ENCODE assay signal across 17 cellular contexts in the genomic region with DNA sequence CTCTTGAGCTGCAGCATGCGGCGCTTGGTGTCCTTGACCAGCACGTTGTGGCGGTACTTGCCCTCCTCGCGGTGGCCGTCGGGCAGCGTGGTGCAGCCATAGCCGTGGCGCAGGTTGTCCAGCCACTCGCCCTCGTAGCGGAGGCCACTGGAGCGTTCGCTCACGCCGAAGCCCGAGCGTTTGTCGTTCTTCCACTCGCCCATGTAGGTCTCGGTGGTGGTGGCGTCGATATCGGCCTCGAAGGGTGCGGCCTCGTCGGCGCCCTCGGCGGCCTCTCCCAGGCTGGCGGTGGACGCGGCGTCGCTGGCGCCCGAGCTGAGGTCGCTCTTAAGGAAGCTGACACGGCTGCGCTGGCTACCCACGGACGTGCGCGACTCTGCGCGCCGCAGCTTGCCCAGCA. TPM values are rescaled to one million over a fixed set of nuclear protein-coding genes. Genes with fewer than 3 reads are reported as not detected.
A peak's percentile ranks its signal among the peaks of the same experiment; 100 is the strongest.
DNase-seq lines count a peak whose midpoint lies in the region; ATAC-seq, FAIRE-seq and TF ChIP-seq lines count a peak whose summit lies in the region.
"Had no signal": no experiment of that assay in that cellular context is flagged by ENCODE, and none has a peak within 500 bp of the region (broad histone marks: within the 10 kb centered on the region; RNA-seq: fewer than 3 reads in every experiment).

No MANE protein-coding gene starts in this region.

- intact Hi-C loops in gastrocnemius medialis (cut with DNase I; ENCODE audit: low total_unique reads), result no loop called here

- DNase-seq in HTR-8/SVneo (ENCODE audit: insufficient read length, low spot score), result no peak
- peak; percentile 67 for DNase-seq in osteoblast (ENCODE audit: insufficient read length, low spot score, missing footprints)
- no peak for DNase-seq in gastrocnemius medialis
- DNase-seq in EL, result no peak
- no peak for DNase-seq in activated CD8-positive, alpha-beta memory T cell treated with anti-CD3 and anti-CD28 coated beads, Interleukin-2, amount 10 ng/mL, durations not matched to agents 7 days and 5 days
- no peak for DNase-seq in GM12892 (ENCODE audit: insufficient read length)
- DNase-seq in NCI-H1048 (lab: John Stamatoyannopoulos, UW), result no peak
- DNase-seq: 8988T; Calu3; CD8-positive, alpha-beta T cell; DMS79 treated with DMSO at 0.1 percent for 48 hours; HCEC 1CT had no signal

- TF ChIP-seq CTCF in gastroesophageal sphincter (IDR thresholded peaks at IDR 0.05), result no peak
- TF ChIP-seq CTCF in osteoblast (IDR thresholded peaks at IDR 0.05; ENCODE audit: extremely low read depth, low read depth, low read length), result no peak
- TF ChIP-seq CTCF in gastrocnemius medialis (IDR thresholded peaks at IDR 0.05 in 4 of 5, conservative IDR thresholded peaks at IDR 0.05 in 1 of 5), result no peak

- no peak for TF ChIP-seq POLR2A in gastroesophageal sphincter (IDR thresholded peaks at IDR 0.05)
- no peak for TF ChIP-seq POLR2A in gastrocnemius medialis (IDR thresholded peaks at IDR 0.05)
- no peak for TF ChIP-seq POLR2A in GM12892 (IDR thresholded peaks at IDR 0.05; ENCODE audit: low read depth, low read length)

- H2AFZ ChIP-seq in osteoblast (ENCODE audit: low read length), result no peak overlapping the region
- H2AFZ ChIP-seq: GM23338 had no signal

- no peak overlapping the region for H3K4me2 ChIP-seq in osteoblast (ENCODE audit: insufficient read depth, low read length)
- H3K4me2 ChIP-seq: BLaER1, GM23338 had no signal

- H3K9me3 Mint-ChIP-seq in activated CD8-positive, alpha-beta memory T cell treated with anti-CD3 and anti-CD28 coated beads, Interleukin-2, amount 10 ng/mL, durations not matched to agents 7 days and 5 days (ENCODE audit: low read depth), result no peaks in the 10 kb centered on the region
- H3K9me3 Mint-ChIP-seq: CD8-positive, alpha-beta T cell; GM23338 had no signal

- H3K27ac Mint-ChIP-seq in activated CD8-positive, alpha-beta memory T cell treated with anti-CD3 and anti-CD28 coated beads, Interleukin-2, amount 10 ng/mL, durations not matched to agents 7 days and 5 days, result no peak overlapping the region
- H3K27ac Mint-ChIP-seq: CD8-positive, alpha-beta T cell; GM23338 had no signal

- H3K36me3 Mint-ChIP-seq in activated CD8-positive, alpha-beta memory T cell treated with anti-CD3 and anti-CD28 coated beads, Interleukin-2, amount 10 ng/mL, durations not matched to agents 7 days and 5 days, result no peaks in the 10 kb centered on the region
- H3K36me3 Mint-ChIP-seq: CD8-positive, alpha-beta T cell had no signal

- WGBS in gastroesophageal sphincter (ENCODE audit: low coverage in 1 of 2), 2 donors, result 80% methylated on average over 1 of the region's 50 CpGs; no CpG with 5 or more reads in 1 of the 2 donors

- TF ChIP-seq EP300 in gastroesophageal sphincter (IDR thresholded peaks at IDR 0.05), result no peak

- H3K27me3 Mint-ChIP-seq in activated CD8-positive, alpha-beta memory T cell treated with anti-CD3 and anti-CD28 coated beads, Interleukin-2, amount 10 ng/mL, durations not matched to agents 7 days and 5 days, result peaks cover 29% of the 10 kb centered on the region

- H3K27ac ChIP-seq in gastroesophageal sphincter, result peak overlapping the region in 3 of 4 donors; percentile 79 to 95 (median 89)
- H3K27ac ChIP-seq in osteoblast (ENCODE audit: low read depth, low read length), result no peak overlapping the region
- H3K27ac ChIP-seq in gastrocnemius medialis, result peak overlapping the region; percentile 60 to 93 (median 82)
- H3K27ac ChIP-seq: BLaER1 had no signal

- in situ Hi-C loops in gastrocnemius medialis (cut with MboI; ENCODE audit: low sequenced_read_pairs in 4 of 4), result no loop called here

- H3K4me1 Mint-ChIP-seq in activated CD8-positive, alpha-beta memory T cell treated with anti-CD3 and anti-CD28 coated beads, Interleukin-2, amount 10 ng/mL, durations not matched to agents 7 days and 5 days, result no peaks in the 10 kb centered on the region

- FAIRE-seq in HTR-8/SVneo (lab: Jason Lieb, UNC) (peak; percentile 55), GM12892 (lab: Jason Lieb, UNC) (no peak)
- FAIRE-seq: GM12878, H54 had no signal

- H3K9me3 ChIP-seq in gastroesophageal sphincter (no peaks in the 10 kb centered on the region), osteoblast (ENCODE audit: low read depth, low read length) (no peaks in the 10 kb centered on the region), gastrocnemius medialis (no peaks in the 10 kb centered on the region)

- H3K79me2 ChIP-seq in osteoblast (ENCODE audit: insufficient read depth, low read length), result no peaks in the 10 kb centered on the region

- H3K4me1 ChIP-seq in gastroesophageal sphincter (peaks cover 0 to 61% (median 0%) of the 10 kb centered on the region in 3 donors), osteoblast (ENCODE audit: insufficient read depth, low read length) (no peaks in the 10 kb centered on the region), gastrocnemius medialis (peaks cover 42 to 43% of the 10 kb centered on the region in 2 donors)

- H3K4me3 Mint-ChIP-seq in activated CD8-positive, alpha-beta memory T cell treated with anti-CD3 and anti-CD28 coated beads, Interleukin-2, amount 10 ng/mL, durations not matched to agents 7 days and 5 days, result no peak overlapping the region
- H3K4me3 Mint-ChIP-seq: CD8-positive, alpha-beta T cell; GM23338 had no signal

- H3K4me3 ChIP-seq in gastroesophageal sphincter (no peak overlapping the region), osteoblast (ENCODE audit: insufficient read depth, low read length) (no peak overlapping the region), gastrocnemius medialis (no peak overlapping the region)
- H3K4me3 ChIP-seq: BLaER1, GM12878, GM23338 had no signal

- no peaks in the 10 kb centered on the region for H3K27me3 ChIP-seq in gastroesophageal sphincter
- peaks cover 13% of the 10 kb centered on the region for H3K27me3 ChIP-seq in osteoblast (ENCODE audit: insufficient read depth, low read length)
- no peaks in the 10 kb centered on the region for H3K27me3 ChIP-seq in gastrocnemius medialis
- H3K27me3 ChIP-seq: BLaER1 had no signal

- no peaks in the 10 kb centered on the region for H4K20me1 ChIP-seq in osteoblast (ENCODE audit: insufficient read depth, low read length)
- H4K20me1 ChIP-seq: BLaER1 had no signal

- ATAC-seq in gastroesophageal sphincter (no peak), gastrocnemius medialis (no peak)
- ATAC-seq in activated CD8-positive, alpha-beta memory T cell treated with anti-CD3 and anti-CD28 coated beads, Interleukin-2, amount 10 ng/mL, durations not matched to agents 7 days and 5 days, result no peak
- ATAC-seq: CD8-positive, alpha-beta T cell; GM12878; GM23338 had no signal

- CTCF ChIA-PET in activated CD8-positive, alpha-beta memory T cell treated with anti-CD3 and anti-CD28 coated beads, Interleukin-2, amount 10 ng/mL, durations not matched to agents 7 days and 5 days (lab: Charles Lee), result interaction anchor here (1.6 kb wide), 1 partner anchor 11 kb away, joined by 3 read pairs; no protein-coding TSS in a partner anchor

- H3K36me3 ChIP-seq in gastroesophageal sphincter (peaks cover 0 to 26% of the 10 kb centered on the region in 2 donors), osteoblast (ENCODE audit: insufficient read depth, low read length) (no peaks in the 10 kb centered on the region), gastrocnemius medialis (no peaks in the 10 kb centered on the region)

RNA-seq across cellular contexts. Expression of a gene that starts 27.3 kb away (rescaled TPM):
- 100 to 1,000 TPM; 173 to 442 (median 242) TPM for total RNA-seq in gastroesophageal sphincter
- 1.2 and 2.2 TPM in 2 replicates for total RNA-seq in osteoblast
- 10 to 100 TPM; 18.3 to 86.6 (median 38.0) TPM for total RNA-seq in gastrocnemius medialis
- not detected for total RNA-seq in activated CD8-positive, alpha-beta memory T cell treated with anti-CD3 and anti-CD28 coated beads, Interleukin-2, amount 10 ng/mL, durations not matched to agents 7 days and 5 days
- not detected for polyA plus RNA-seq in GM12892 (2012; ENCODE audit: missing spikeins)
- total RNA-seq: CD8-positive, alpha-beta T cell; GM12878 had no signal

RNA-seq across cellular contexts. Expression of a gene that starts 50.9 kb away (rescaled TPM):
- total RNA-seq in gastroesophageal sphincter, result 10 to 100 TPM; 47.6 to 97.3 (median 70.3) TPM
- total RNA-seq in osteoblast, result 46.7 and 47.4 TPM in 2 replicates
- 100 to 1,000 TPM in 1 of 4 donors, 10 to 100 TPM in 3; 73.0 to 114 (median 94.5) TPM for total RNA-seq in gastrocnemius medialis
- 10 to 100 TPM; 22.9 to 30.5 TPM for total RNA-seq in activated CD8-positive, alpha-beta memory T cell treated with anti-CD3 and anti-CD28 coated beads, Interleukin-2, amount 10 ng/mL, durations not matched to agents 7 days and 5 days
- polyA plus RNA-seq in GM12892 (2012; ENCODE audit: missing spikeins), result 29.8 TPM
